1 cellular context compared by ENCODE assay signal in genomic region chr19:32227561-32228165, GRCh38.
TF ChIP-seq lines count a peak whose summit lies in the region.

No MANE protein-coding gene starts in this region.

TF ChIP-seq in GM23338, 12 proteins besides CTCF, POLR2A, EP300 and RAD21 (continued from another document):
- TF ChIP-seq ZNF462 (CRISPR knock-in tag; IDR thresholded peaks at IDR 0.05) = no peak
- no peak for TF ChIP-seq JUNB (IDR thresholded peaks at IDR 0.05; ENCODE audit: unreplicated experiment)
- TF ChIP-seq POLR2AphosphoS5 (IDR thresholded peaks at IDR 0.05; ENCODE audit: low read depth) = no peak
- no peak for TF ChIP-seq ZNF114 (CRISPR knock-in tag; IDR thresholded peaks at IDR 0.05)
